18 cellular contexts compared by ENCODE assay signal in the genomic region with DNA sequence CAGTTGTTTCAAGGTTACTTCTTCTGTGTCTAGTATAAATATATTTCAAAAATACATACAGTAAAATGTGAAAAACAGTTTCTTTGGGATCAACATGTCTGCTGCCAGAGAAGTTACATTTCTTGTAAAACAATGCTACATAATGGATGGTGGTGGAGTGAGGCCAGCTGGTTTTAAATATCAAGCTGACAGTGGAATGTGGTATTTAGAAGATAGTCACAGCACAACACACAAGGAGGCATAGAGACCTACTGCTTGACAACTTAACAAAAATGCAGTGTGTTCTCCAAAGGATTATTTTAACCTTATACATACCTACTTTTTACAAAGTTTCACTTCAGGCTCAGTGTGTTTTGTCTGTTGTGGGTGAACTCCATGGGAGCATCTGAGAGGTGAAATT.
DNase-seq lines count a peak whose midpoint lies in the region; ATAC-seq and TF ChIP-seq lines count a peak whose summit lies in the region.
"Had no signal": no experiment of that assay in that cellular context is flagged by ENCODE, and none has a peak within 500 bp of the region (broad histone marks: within the 10 kb centered on the region; RNA-seq: fewer than 3 reads in every experiment).

No MANE protein-coding gene starts in this region.

- no peaks in the 10 kb centered on the region for H3K4me1 ChIP-seq in endodermal cell (ENCODE audit: control insufficient read depth, insufficient read depth, low read length)
- no peaks in the 10 kb centered on the region for H3K4me1 ChIP-seq in mesendoderm (ENCODE audit: control insufficient read depth, low read depth, low read length)
- H3K4me1 ChIP-seq in thyroid gland = no peaks in the 10 kb centered on the region
- H3K4me1 ChIP-seq: heart right ventricle had no signal

- no peak overlapping the region for H2BK5ac ChIP-seq in mesendoderm (ENCODE audit: low read length)

- H3K4me1 Mint-ChIP-seq in endodermal cell = peaks cover 13% of the 10 kb centered on the region

- H3K4ac ChIP-seq in mesendoderm (ENCODE audit: low read depth, low read length) = no peak overlapping the region

- DNase-seq in AG10803 (ENCODE audit: low read depth) = peak; percentile 83
- peak; percentile 69 for DNase-seq in LHCN-M2 (ENCODE audit: low read depth)
- DNase-seq in endodermal cell = no peak
- DNase-seq in mesendoderm = peak; percentile 70
- DNase-seq in NCI-H524 treated with DMSO at 0.1 percent for 48 hours (lab: John Stamatoyannopoulos, UW) = no peak
- no peak for DNase-seq in thyroid gland
- DNase-seq in NK-92 (lab: John Stamatoyannopoulos, UW; ENCODE audit: unreplicated experiment) = no peak
- DNase-seq: ACHN; activated CD4-positive, alpha-beta T cell treated with anti-CD3 and anti-CD28 coated beads, Interleukin-2, amount 50 U/mL, for 4 hours; amygdala; Calu3; effector memory CD4-positive, alpha-beta T cell; heart right ventricle; NCI-H2081 treated with DMSO at 0.1 percent for 48 hours; NCI-H82 had no signal

- intact Hi-C loops in thyroid gland (cut with DNase I) = no loop called here

- no peak overlapping the region for H3K4me3 ChIP-seq in AG10803 (ENCODE audit: low read length)
- H3K4me3 ChIP-seq in endodermal cell (ENCODE audit: low read length) = no peak overlapping the region
- H3K4me3 ChIP-seq in mesendoderm (ENCODE audit: low read length) = no peak overlapping the region
- H3K4me3 ChIP-seq in thyroid gland (replicated peaks in 1 of 3) = no peak overlapping the region
- H3K4me3 ChIP-seq: heart right ventricle had no signal

- peak overlapping the region; percentile 4 for H3K56ac ChIP-seq in mesendoderm (ENCODE audit: low read length)

- no peak overlapping the region for H4K8ac ChIP-seq in mesendoderm (ENCODE audit: low read depth, low read length)

- H3K27me3 Mint-ChIP-seq in endodermal cell (ENCODE audit: insufficient read depth) = no peaks in the 10 kb centered on the region

- no peak overlapping the region for H3K18ac ChIP-seq in mesendoderm (ENCODE audit: low read length)

- H3K4me3 Mint-ChIP-seq in endodermal cell = peak overlapping the region; percentile 26

- H3K27ac ChIP-seq in endodermal cell (ENCODE audit: low read depth, low read length) (no peak overlapping the region), mesendoderm (ENCODE audit: low read depth, low read length) (peak overlapping the region; percentile 86), thyroid gland (no peak overlapping the region)
- H3K27ac ChIP-seq: heart right ventricle, HL-60 had no signal

- TF ChIP-seq CTCF in AG10803 (conservative IDR thresholded peaks at IDR 0.05; ENCODE audit: low read length) = no peak
- TF ChIP-seq CTCF in endodermal cell (conservative IDR thresholded peaks at IDR 0.05) = no peak
- TF ChIP-seq CTCF in thyroid gland (IDR thresholded peaks at IDR 0.05) = no peak

- no peaks in the 10 kb centered on the region for H3K79me2 ChIP-seq in mesendoderm (ENCODE audit: control insufficient read depth, insufficient read depth, low read length)

- H3K9me3 ChIP-seq in endodermal cell (ENCODE audit: control insufficient read depth, low read length) (peaks cover 8% of the 10 kb centered on the region), thyroid gland (no peaks in the 10 kb centered on the region)

- no peaks in the 10 kb centered on the region for H3K79me1 ChIP-seq in mesendoderm (ENCODE audit: low read length)

- H3K36me3 ChIP-seq in endodermal cell (ENCODE audit: control insufficient read depth, insufficient read depth, low read length) (no peaks in the 10 kb centered on the region), mesendoderm (ENCODE audit: control insufficient read depth, insufficient read depth, low read length) (no peaks in the 10 kb centered on the region), thyroid gland (no peaks in the 10 kb centered on the region)
- H3K36me3 ChIP-seq: heart right ventricle had no signal

- peak overlapping the region; percentile 49 for H3K9ac ChIP-seq in endodermal cell (ENCODE audit: extremely low read depth, low read length, poor library complexity, severe bottlenecking)
- H3K9ac ChIP-seq in mesendoderm (ENCODE audit: low read length) = no peak overlapping the region

- no peaks in the 10 kb centered on the region for H3K27me3 ChIP-seq in endodermal cell (ENCODE audit: control insufficient read depth, insufficient read depth, low read length, poor library complexity, severe bottlenecking)
- H3K27me3 ChIP-seq in mesendoderm (ENCODE audit: insufficient read depth, low read length, poor library complexity) = no peaks in the 10 kb centered on the region
- H3K27me3 ChIP-seq in thyroid gland = no peaks in the 10 kb centered on the region

- H2BK15ac ChIP-seq in mesendoderm (replicated peaks; ENCODE audit: low read depth) = no peak overlapping the region

- peaks cover 65% of the 10 kb centered on the region for H3K9me3 Mint-ChIP-seq in endodermal cell

- H4K5ac ChIP-seq in mesendoderm (ENCODE audit: low read length) = no peak overlapping the region

- H3K27ac Mint-ChIP-seq in endodermal cell = peak overlapping the region; percentile 96

- no peak for TF ChIP-seq POLR2A in thyroid gland (IDR thresholded peaks at IDR 0.05)

- no peak overlapping the region for H3K23ac ChIP-seq in mesendoderm (ENCODE audit: low read length)

- no peak for ATAC-seq in HG02678 (IDR thresholded peaks at IDR 0.05; ENCODE audit: unreplicated experiment)
- ATAC-seq: heart right ventricle, Right ventricle myocardium inferior had no signal

- H2BK120ac ChIP-seq in mesendoderm (ENCODE audit: low read depth, low read length) = no peak overlapping the region

- H2AK5ac ChIP-seq in mesendoderm (ENCODE audit: low read length) = no peak overlapping the region

- no peak overlapping the region for H3K4me2 ChIP-seq in mesendoderm (ENCODE audit: low read length)

- peaks cover 2% of the 10 kb centered on the region for H3K36me3 Mint-ChIP-seq in endodermal cell (ENCODE audit: low read depth)

Comparison
In these comparisons a context has a peak if more than half of its experiments do, and no peak if none do; other contexts are left out.
1. DNase-seq: peak in AG10803 (single experiment), LHCN-M2 (single experiment) and mesendoderm (single experiment); none in endodermal cell (single experiment), NCI-H524 treated with DMSO at 0.1 percent for 48 hours (single experiment), thyroid gland (0 of 2) and NK-92 (single experiment).